9 cellular contexts compared by ENCODE assay signal in the genomic region with DNA sequence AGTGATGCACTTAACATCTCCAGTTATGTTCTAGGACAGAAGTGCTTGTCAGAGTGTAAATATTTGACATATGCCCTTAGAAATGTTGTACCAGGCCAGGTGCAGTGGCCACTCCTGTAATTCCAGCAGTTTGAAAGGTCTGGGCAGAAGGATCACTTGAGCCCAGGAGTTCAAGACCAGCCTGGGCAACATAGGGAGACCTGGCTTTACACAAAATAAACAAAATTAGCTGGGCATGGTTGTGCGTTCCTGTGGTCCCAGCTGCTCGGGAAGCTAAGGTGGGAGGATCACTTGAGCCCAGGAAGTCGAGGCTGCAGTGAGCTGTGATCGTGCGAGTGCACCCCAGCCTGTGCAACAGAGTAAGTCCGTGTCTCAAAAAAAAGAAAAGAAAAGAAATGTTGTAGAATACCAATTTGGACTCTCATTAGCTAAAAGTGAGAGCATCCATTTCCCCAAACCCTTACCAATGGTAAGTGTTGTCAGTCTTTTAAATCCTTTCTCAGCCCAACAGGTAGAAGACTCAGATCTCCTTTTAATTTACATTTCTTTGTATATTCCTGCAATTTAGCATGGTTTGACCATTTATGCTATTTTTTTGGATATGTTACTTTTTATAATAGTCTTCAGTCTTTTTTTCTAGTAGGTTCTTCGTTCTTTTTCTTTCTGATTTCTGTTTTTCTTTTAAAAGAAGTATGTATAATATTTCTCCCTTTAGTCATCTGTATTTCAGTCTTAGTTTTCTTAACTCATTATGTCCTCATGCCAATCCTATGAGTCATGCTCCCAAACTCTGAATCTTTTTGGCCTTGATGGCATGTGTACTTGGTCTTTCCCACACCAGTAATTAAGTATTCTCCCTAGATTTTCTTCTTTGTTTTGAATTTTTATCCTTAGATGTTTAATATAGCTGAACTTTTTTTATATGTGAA.
A peak's percentile ranks its signal among the peaks of the same experiment; 100 is the strongest.
DNase-seq lines count a peak whose midpoint lies in the region; ATAC-seq and TF ChIP-seq lines count a peak whose summit lies in the region.
"Had no signal": no experiment of that assay in that cellular context is flagged by ENCODE, and none has a peak within 500 bp of the region (broad histone marks: within the 10 kb centered on the region; RNA-seq: fewer than 3 reads in every experiment).

No MANE protein-coding gene starts in this region.

- H3K4me3 ChIP-seq in PC-3 (ENCODE audit: low read length): no peak overlapping the region

- H3F3A ChIP-seq in PC-3 (ENCODE audit: low read length, unreplicated experiment): no peaks in the 10 kb centered on the region

- no peaks in the 10 kb centered on the region for H4K20me1 ChIP-seq in PC-3 (ENCODE audit: low read length)

- peak; percentile 88 for DNase-seq in DMS53 (lab: John Stamatoyannopoulos, UW)
- peak; percentile 71 for DNase-seq in PC-3
- peak; percentile 29 for DNase-seq in epithelial cell of prostate (ENCODE audit: low read depth, low spot score)
- peak; percentile 96 for DNase-seq in non-pigmented ciliary epithelial cell (ENCODE audit: low read depth)
- no peak for DNase-seq in iPS-NIHi11 (ENCODE audit: low spot score)
- DNase-seq in NOMO-1 treated with DMSO at 0.1 percent for 48 hours (lab: John Stamatoyannopoulos, UW; ENCODE audit: unreplicated experiment): no peak
- DNase-seq: occipital lobe had no signal

- peak overlapping the region; percentile 42 for H3K27ac ChIP-seq in PC-3 (ENCODE audit: low read length)
- H3K27ac ChIP-seq in epithelial cell of prostate: peak overlapping the region; percentile 47

- H2AFZ ChIP-seq in PC-3 (ENCODE audit: low read length): no peak overlapping the region

- no peak overlapping the region for H3K9ac ChIP-seq in PC-3 (ENCODE audit: low read length)

- no peaks in the 10 kb centered on the region for H3K9me3 ChIP-seq in PC-3 (ENCODE audit: low read length)

- H3K9me2 ChIP-seq in PC-3 (replicated peaks; ENCODE audit: low read length): no peaks in the 10 kb centered on the region

- TF ChIP-seq CTCF in PC-3 (conservative IDR thresholded peaks at IDR 0.05; ENCODE audit: low read depth, low read length): no peak

- ATAC-seq in PC-3: peak; percentile 64
- no peak for ATAC-seq in GM19035 (IDR thresholded peaks at IDR 0.05; ENCODE audit: unreplicated experiment)
- no peak for ATAC-seq in GM21528 (IDR thresholded peaks at IDR 0.05; ENCODE audit: low FRiP score, unreplicated experiment)

- CTCF ChIA-PET in PC-3 (lab: Charles Lee): no interaction called here

- H3K79me2 ChIP-seq in PC-3 (ENCODE audit: low read length): 0 out of 2 replicates have a peak, but pooled peaks cover 5% of the 10 kb centered on the region

- no peaks in the 10 kb centered on the region for H3K36me3 ChIP-seq in PC-3 (ENCODE audit: low read depth, low read length)

- POLR2A ChIA-PET in PC-3 (lab: Charles Lee; ENCODE audit: unreplicated experiment): no interaction called here

- H3K4me2 ChIP-seq in PC-3 (ENCODE audit: low read length): peak overlapping the region; percentile 29; the same call in 1 of the 2 replicates

- H3K4me1 ChIP-seq in PC-3 (ENCODE audit: insufficient read depth, low read length): peaks cover 6% of the 10 kb centered on the region; the same call in 1 of the 2 replicates

- H3K27me3 ChIP-seq in PC-3 (ENCODE audit: low read length): no peaks in the 10 kb centered on the region

- TSS peak; percentile 21 for BruUV-seq in PC-3 (replicated peaks; lab: Mats Ljungman, UMichigan)

- intact Hi-C loops in PC-3 (cut with micrococcal nuclease): no loop called here

Comparison
In these comparisons a context has a peak if more than half of its experiments do, and no peak if none do; other contexts are left out.
1. DNase-seq: peak in DMS53 (single experiment), PC-3 (single experiment), epithelial cell of prostate (single experiment) and non-pigmented ciliary epithelial cell (single experiment); none in iPS-NIHi11 (single experiment) and NOMO-1 treated with DMSO at 0.1 percent for 48 hours (single experiment).